Comparison of ENCODE assay signal across 25 cellular contexts in the genomic region with DNA sequence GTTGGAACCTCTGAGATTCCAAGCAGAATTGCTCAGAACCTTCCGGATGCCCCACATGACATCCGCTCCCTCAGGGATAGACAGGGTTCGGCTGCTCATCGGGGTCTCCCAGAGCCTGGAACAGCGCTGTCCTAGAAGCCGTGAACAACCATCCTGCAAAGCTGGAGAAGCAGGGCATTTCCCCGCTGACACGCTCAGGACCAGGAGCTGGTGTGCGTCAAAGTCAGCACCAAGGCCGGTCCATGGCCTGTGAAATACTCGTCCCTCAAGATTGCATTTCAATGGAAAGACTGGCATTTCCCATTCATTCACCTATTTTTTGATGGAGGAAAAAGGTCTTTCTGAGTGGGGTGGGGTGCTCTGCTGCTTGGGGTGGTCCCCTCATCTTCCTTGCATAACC. TPM values are rescaled to one million over a fixed set of nuclear protein-coding genes. Genes with fewer than 3 reads are reported as not detected.
DNase-seq lines count a peak whose midpoint lies in the region; ATAC-seq and TF ChIP-seq lines count a peak whose summit lies in the region.
"Had no signal": no experiment of that assay in that cellular context is flagged by ENCODE, and none has a peak within 500 bp of the region (broad histone marks: within the 10 kb centered on the region; RNA-seq: fewer than 3 reads in every experiment).

No MANE protein-coding gene starts in this region.

- TF ChIP-seq POLR2A in gastroesophageal sphincter (IDR thresholded peaks at IDR 0.05), result no peak
- no peak for TF ChIP-seq POLR2A in prostate gland (IDR thresholded peaks at IDR 0.05)

- H3K79me2 ChIP-seq in osteoblast (ENCODE audit: insufficient read depth, low read length), result no peaks in the 10 kb centered on the region

- DNase-seq in cardiac muscle cell (ENCODE audit: low read depth in 1 of 2, low spot score in 1 of 2) (no peak), cardiac septum (ENCODE audit: low spot score) (no peak), prostate gland (ENCODE audit: low spot score) (no peak), NCI-H774 (lab: John Stamatoyannopoulos, UW) (no peak), osteoblast (ENCODE audit: insufficient read length, low spot score, missing footprints) (no peak)
- DNase-seq: ACHN; C1 segment of cervical spinal cord; CD8-positive, alpha-beta T cell; DND-41; GM23248; IMR-90; NCI-H1092 treated with DMSO at 0.1 percent for 48 hours; NCI-H1436 treated with DMSO at 0.1 percent for 48 hours; NCI-H1930; NCI-H345; NCI-H524; NCI-H82; SJCRH30 had no signal

- no peak for ATAC-seq in gastroesophageal sphincter
- no peak for ATAC-seq in HG02973 (IDR thresholded peaks at IDR 0.05; ENCODE audit: unreplicated experiment)
- ATAC-seq: CD8-positive, alpha-beta T cell; Panc1 had no signal

- H3K9me3 ChIP-seq in cardiac muscle cell (ENCODE audit: low read depth) (no peaks in the 10 kb centered on the region), gastroesophageal sphincter (no peaks in the 10 kb centered on the region), prostate gland (no peaks in the 10 kb centered on the region), stomach smooth muscle (ENCODE audit: control insufficient read depth in 2 of 2, low read length in 2 of 2) (peaks cover 8 to 10% of the 10 kb centered on the region in 2 donors), osteoblast (ENCODE audit: low read depth, low read length) (peaks cover 11% of the 10 kb centered on the region)
- H3K9me3 ChIP-seq: HAP-1, SJCRH30 had no signal

- no peak for TF ChIP-seq CTCF in cardiac muscle cell (IDR thresholded peaks at IDR 0.05; ENCODE audit: low read depth, low read length)
- TF ChIP-seq CTCF in gastroesophageal sphincter (IDR thresholded peaks at IDR 0.05), result no peak
- no peak for TF ChIP-seq CTCF in prostate gland (IDR thresholded peaks at IDR 0.05)
- no peak for TF ChIP-seq CTCF in osteoblast (IDR thresholded peaks at IDR 0.05; ENCODE audit: extremely low read depth, low read depth, low read length)

- H3K27me3 ChIP-seq in cardiac muscle cell (no peaks in the 10 kb centered on the region), gastroesophageal sphincter (no peaks in the 10 kb centered on the region), prostate gland (replicated peaks; ENCODE audit: insufficient read depth) (no peaks in the 10 kb centered on the region), stomach smooth muscle (ENCODE audit: control insufficient read depth in 1 of 2, insufficient read depth in 2 of 2, low read length in 2 of 2) (no peaks in the 10 kb centered on the region), osteoblast (ENCODE audit: insufficient read depth, low read length) (no peaks in the 10 kb centered on the region)

- H4K20me1 ChIP-seq in osteoblast (ENCODE audit: insufficient read depth, low read length), result no peaks in the 10 kb centered on the region

- TF ChIP-seq EP300 in gastroesophageal sphincter (IDR thresholded peaks at IDR 0.05), result no peak

- 53% methylated on average over 3 of the region's 11 CpGs; no CpG with 5 or more reads in 1 of the 2 donors for WGBS in gastroesophageal sphincter (ENCODE audit: low coverage in 1 of 2), 2 donors
- 78% methylated on average over 11 of the region's 11 CpGs for WGBS in prostate gland

- intact Hi-C loops in cardiac septum (cut with DNase I) (loop anchor here (10.0 kb wide), 1 partner anchor 289 kb away; no protein-coding TSS in a partner anchor), prostate gland (cut with DNase I) (loop anchor here (5.0 kb wide), 1 partner anchor 34 kb away; no protein-coding TSS in a partner anchor)

- peak overlapping the region; percentile 100 for H3K27ac ChIP-seq in cardiac muscle cell
- peak overlapping the region; percentile 69 to 96 (median 93) for H3K27ac ChIP-seq in gastroesophageal sphincter
- H3K27ac ChIP-seq in prostate gland, result peak overlapping the region; percentile 32 to 92
- peak overlapping the region; percentile 99 for H3K27ac ChIP-seq in stomach smooth muscle (ENCODE audit: low read length)
- H3K27ac ChIP-seq in osteoblast (ENCODE audit: low read depth, low read length), result no peak overlapping the region
- H3K27ac ChIP-seq: 22Rv1, GM23248, KMS-11, SJCRH30 had no signal

- peaks cover 77% of the 10 kb centered on the region for H3K4me1 ChIP-seq in cardiac muscle cell (ENCODE audit: low read depth)
- H3K4me1 ChIP-seq in gastroesophageal sphincter, result peaks cover 0 to 77% (median 42%) of the 10 kb centered on the region in 3 donors
- peaks cover 7% of the 10 kb centered on the region for H3K4me1 ChIP-seq in prostate gland (replicated peaks)
- H3K4me1 ChIP-seq in stomach smooth muscle (ENCODE audit: control insufficient read depth, insufficient read depth, low read length), result peaks cover 73% of the 10 kb centered on the region
- H3K4me1 ChIP-seq in osteoblast (ENCODE audit: insufficient read depth, low read length), result no peaks in the 10 kb centered on the region
- H3K4me1 ChIP-seq: HAP-1 had no signal

- peak overlapping the region in 1 of 2 donors; percentile 76 for H3K9ac ChIP-seq in stomach smooth muscle (ENCODE audit: low read length in 2 of 2)
- H3K9ac ChIP-seq: GM23248, KMS-11 had no signal

- H3K4me3 ChIP-seq in cardiac muscle cell (no peak overlapping the region), gastroesophageal sphincter (no peak overlapping the region), prostate gland (no peak overlapping the region), stomach smooth muscle (ENCODE audit: low read length in 2 of 2) (no peak overlapping the region), osteoblast (ENCODE audit: insufficient read depth, low read length) (no peak overlapping the region)
- H3K4me3 ChIP-seq: GM23248, HAP-1, SJCRH30 had no signal

- no peak overlapping the region for H2AFZ ChIP-seq in osteoblast (ENCODE audit: low read length)
- H2AFZ ChIP-seq: GM23248 had no signal

- H3K4me2 ChIP-seq in osteoblast (ENCODE audit: insufficient read depth, low read length), result no peak overlapping the region
- H3K4me2 ChIP-seq: KMS-11 had no signal

- H3K36me3 ChIP-seq in cardiac muscle cell (peaks cover 5% of the 10 kb centered on the region), gastroesophageal sphincter (no peaks in the 10 kb centered on the region), prostate gland (no peaks in the 10 kb centered on the region), stomach smooth muscle (ENCODE audit: control insufficient read depth in 2 of 2, insufficient read depth in 2 of 2, low read length in 2 of 2) (no peaks in the 10 kb centered on the region), osteoblast (ENCODE audit: insufficient read depth, low read length) (no peaks in the 10 kb centered on the region)
- H3K36me3 ChIP-seq: HAP-1, SJCRH30 had no signal

RNA-seq across cellular contexts. Expression of a gene that starts 52.2 kb away (rescaled TPM):
- 420 and 625 TPM in 2 replicates for total RNA-seq in cardiac muscle cell
- polyA plus RNA-seq in cardiac muscle cell, result 404 and 626 TPM in 2 replicates
- 63.1 TPM for total RNA-seq in cardiac septum
- 100 to 1,000 TPM in 2 of 4 donors, 10 to 100 TPM in 2; 50.9 to 190 (median 106) TPM for total RNA-seq in gastroesophageal sphincter
- 100 to 1,000 TPM in 1 of 2 donors, 10 to 100 TPM in 1; 29.9 to 104 TPM for total RNA-seq in prostate gland
- 2.1 and 2.9 TPM in 2 replicates for total RNA-seq in osteoblast
